ENCODE assay signal across 8 cellular contexts in the genomic region with DNA sequence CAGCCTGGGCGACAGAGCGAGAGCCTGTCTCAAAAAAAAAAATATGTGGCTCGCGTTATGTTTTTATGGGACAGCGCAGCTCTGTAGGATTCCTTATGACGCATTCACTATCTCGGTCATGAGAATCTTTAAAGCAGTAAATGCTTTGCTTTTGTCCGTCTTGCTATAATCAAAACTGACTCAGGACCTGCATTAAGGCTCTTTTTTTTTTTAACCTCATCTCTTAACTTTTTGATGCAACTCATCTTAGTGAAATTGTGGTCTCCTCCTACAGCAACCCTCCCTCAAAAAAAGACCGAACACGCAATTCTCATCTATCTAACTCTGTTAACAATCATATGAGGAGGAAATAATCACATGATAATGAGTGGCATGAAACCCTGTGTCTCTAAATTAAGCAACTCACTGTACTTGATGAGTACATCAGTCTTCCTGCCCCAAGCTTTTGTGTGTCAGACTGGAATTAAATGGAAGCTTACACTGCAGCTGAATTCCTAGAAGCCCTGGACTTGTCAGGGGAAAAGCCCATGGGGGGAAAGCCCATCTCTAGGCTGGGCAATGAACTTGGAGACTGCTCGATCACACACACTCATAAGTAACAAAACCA. TPM values are rescaled to one million over a fixed set of nuclear protein-coding genes. Genes with fewer than 3 reads are reported as not detected.
A peak's percentile ranks its signal among the peaks of the same experiment; 100 is the strongest.
DNase-seq lines count a peak whose midpoint lies in the region; ATAC-seq and TF ChIP-seq lines count a peak whose summit lies in the region.

No MANE protein-coding gene starts in this region.

- peak; percentile 54 for DNase-seq in activated CD4-positive, alpha-beta T cell treated with anti-CD3 and anti-CD28 coated beads for 36 hours
- no peak for DNase-seq in activated CD4-positive, alpha-beta T cell treated with anti-CD3 and anti-CD28 coated beads for 1 hour
- DNase-seq in activated CD8-positive, alpha-beta T cell treated with anti-CD3 and anti-CD28 coated beads for 36 hours, result peak; percentile 55
- peak; percentile 50 to 66 for DNase-seq in foreskin fibroblast
- peak in 1 of 2 donors; percentile 42 for DNase-seq in stimulated activated naive CD8-positive, alpha-beta T cell treated with anti-CD3 and anti-CD28 coated beads, Interleukin-15, amount 100 ng/mL, for 72 hours
- no peak for DNase-seq in germinal center (ENCODE audit: low spot score)
- no peak for DNase-seq in aorta

- ATAC-seq in activated CD4-positive, alpha-beta T cell treated with anti-CD3 and anti-CD28 coated beads for 36 hours, result peak; percentile 53
- ATAC-seq in activated CD8-positive, alpha-beta T cell treated with anti-CD3 and anti-CD28 coated beads for 36 hours, result peak; percentile 34
- ATAC-seq in stimulated activated naive CD8-positive, alpha-beta T cell treated with anti-CD3 and anti-CD28 coated beads, Interleukin-15, amount 100 ng/mL, for 72 hours, result peak; percentile 18
- ATAC-seq in GM21447 (IDR thresholded peaks at IDR 0.05; ENCODE audit: unreplicated experiment), result no peak
- no peak for ATAC-seq in aorta (ENCODE audit: low FRiP score)

- no peaks in the 10 kb centered on the region for H3K4me1 ChIP-seq in aorta (ENCODE audit: control insufficient read depth in 1 of 2, insufficient read depth in 2 of 2, low read length in 2 of 2)

- no peak overlapping the region for H3K4me3 ChIP-seq in foreskin fibroblast (ENCODE audit: low read depth in 1 of 2, low read length in 2 of 2)
- no peak overlapping the region for H3K4me3 ChIP-seq in aorta (ENCODE audit: low read length in 2 of 2)

- H3K9me3 Mint-ChIP-seq in activated CD4-positive, alpha-beta T cell treated with anti-CD3 and anti-CD28 coated beads for 36 hours (ENCODE audit: low read depth), result no peaks in the 10 kb centered on the region
- H3K9me3 Mint-ChIP-seq in activated CD8-positive, alpha-beta T cell treated with anti-CD3 and anti-CD28 coated beads for 36 hours, result no peaks in the 10 kb centered on the region
- no peaks in the 10 kb centered on the region for H3K9me3 Mint-ChIP-seq in stimulated activated naive CD8-positive, alpha-beta T cell treated with anti-CD3 and anti-CD28 coated beads, Interleukin-15, amount 100 ng/mL, for 72 hours

- WGBS in aorta, 2 donors, result 77 to 93% methylated on average over 11 of the region's 11 CpGs

- peaks cover 42% of the 10 kb centered on the region for H3K4me1 Mint-ChIP-seq in activated CD4-positive, alpha-beta T cell treated with anti-CD3 and anti-CD28 coated beads for 36 hours
- peaks cover 39% of the 10 kb centered on the region for H3K4me1 Mint-ChIP-seq in activated CD8-positive, alpha-beta T cell treated with anti-CD3 and anti-CD28 coated beads for 36 hours (ENCODE audit: low read depth)
- peaks cover 51% of the 10 kb centered on the region for H3K4me1 Mint-ChIP-seq in stimulated activated naive CD8-positive, alpha-beta T cell treated with anti-CD3 and anti-CD28 coated beads, Interleukin-15, amount 100 ng/mL, for 72 hours

- H3K36me3 Mint-ChIP-seq in activated CD4-positive, alpha-beta T cell treated with anti-CD3 and anti-CD28 coated beads for 36 hours (ENCODE audit: low read depth), result peaks cover 21% of the 10 kb centered on the region
- H3K36me3 Mint-ChIP-seq in activated CD8-positive, alpha-beta T cell treated with anti-CD3 and anti-CD28 coated beads for 36 hours (ENCODE audit: low read depth), result peaks cover 16% of the 10 kb centered on the region

- peak overlapping the region; percentile 69 for H3K27ac Mint-ChIP-seq in activated CD4-positive, alpha-beta T cell treated with anti-CD3 and anti-CD28 coated beads for 36 hours
- H3K27ac Mint-ChIP-seq in activated CD8-positive, alpha-beta T cell treated with anti-CD3 and anti-CD28 coated beads for 36 hours, result peak overlapping the region; percentile 74
- peak overlapping the region; percentile 34 to 63 for H3K27ac Mint-ChIP-seq in stimulated activated naive CD8-positive, alpha-beta T cell treated with anti-CD3 and anti-CD28 coated beads, Interleukin-15, amount 100 ng/mL, for 72 hours

- H3K9me3 ChIP-seq in aorta (ENCODE audit: control insufficient read depth, low read length), result no peaks in the 10 kb centered on the region

- H3K36me3 ChIP-seq in aorta (ENCODE audit: control insufficient read depth in 1 of 2, insufficient read depth in 2 of 2, low read length in 1 of 2), result no peaks in the 10 kb centered on the region

- no peaks in the 10 kb centered on the region for H3K27me3 ChIP-seq in aorta (ENCODE audit: control insufficient read depth in 1 of 2, insufficient read depth in 2 of 2, low read length in 1 of 2)

- no peak for TF ChIP-seq CTCF in activated CD8-positive, alpha-beta T cell treated with anti-CD3 and anti-CD28 coated beads for 36 hours (IDR thresholded peaks at IDR 0.05)
- TF ChIP-seq CTCF in foreskin fibroblast (IDR thresholded peaks at IDR 0.05; ENCODE audit: low read depth, low read length), result no peak

- intact Hi-C loops in activated CD4-positive, alpha-beta T cell treated with anti-CD3 and anti-CD28 coated beads for 36 hours (cut with DNase I, micrococcal nuclease), result loop anchor here (2.0 to 5.0 kb wide), 5 partner anchors 87 to 527 kb away; a partner anchor contains a TSS
- intact Hi-C loops in activated CD8-positive, alpha-beta T cell treated with anti-CD3 and anti-CD28 coated beads for 36 hours (cut with micrococcal nuclease), result loop anchor here (5.0 kb wide), 1 partner anchor 82 kb away; a partner anchor contains a TSS
- intact Hi-C loops in aorta (cut with DNase I), result no loop called here

- CTCF ChIA-PET in activated CD4-positive, alpha-beta T cell treated with anti-CD3 and anti-CD28 coated beads for 36 hours (lab: Charles Lee), result interaction anchor here (0.6 to 1.3 kb wide), 3 partner anchors 10 to 250 kb away, joined by 3 to 7 read pairs (median 3); no protein-coding TSS in a partner anchor
- CTCF ChIA-PET in activated CD8-positive, alpha-beta T cell treated with anti-CD3 and anti-CD28 coated beads for 36 hours (lab: Charles Lee), result interaction anchor here (3.7 kb wide), 1 partner anchor 16 kb away, joined by 17 read pairs; no protein-coding TSS in a partner anchor

- no peaks in the 10 kb centered on the region for H3K27me3 Mint-ChIP-seq in activated CD4-positive, alpha-beta T cell treated with anti-CD3 and anti-CD28 coated beads for 36 hours
- no peaks in the 10 kb centered on the region for H3K27me3 Mint-ChIP-seq in activated CD8-positive, alpha-beta T cell treated with anti-CD3 and anti-CD28 coated beads for 36 hours
- H3K27me3 Mint-ChIP-seq in stimulated activated naive CD8-positive, alpha-beta T cell treated with anti-CD3 and anti-CD28 coated beads, Interleukin-15, amount 100 ng/mL, for 72 hours, result no peaks in the 10 kb centered on the region

- peak overlapping the region; percentile 11 for H3K4me3 Mint-ChIP-seq in activated CD4-positive, alpha-beta T cell treated with anti-CD3 and anti-CD28 coated beads for 36 hours
- H3K4me3 Mint-ChIP-seq in activated CD8-positive, alpha-beta T cell treated with anti-CD3 and anti-CD28 coated beads for 36 hours, result peak overlapping the region; percentile 11
- peak overlapping the region; percentile 3 to 39 for H3K4me3 Mint-ChIP-seq in stimulated activated naive CD8-positive, alpha-beta T cell treated with anti-CD3 and anti-CD28 coated beads, Interleukin-15, amount 100 ng/mL, for 72 hours

- POLR2A ChIA-PET in activated CD4-positive, alpha-beta T cell treated with anti-CD3 and anti-CD28 coated beads for 36 hours (lab: Charles Lee), result interaction anchor here (0.6 to 0.7 kb wide), 2 partner anchors 85 to 154 kb away, joined by 3 read pairs; no protein-coding TSS in a partner anchor
- POLR2A ChIA-PET in activated CD8-positive, alpha-beta T cell treated with anti-CD3 and anti-CD28 coated beads for 36 hours (lab: Charles Lee), result interaction anchor here (0.6 to 1.1 kb wide), 3 partner anchors 9 to 435 kb away, joined by 3 to 4 read pairs (median 3); no protein-coding TSS in a partner anchor

- H3K27ac ChIP-seq in aorta (ENCODE audit: low read depth in 1 of 2, low read length in 2 of 2), result no peak overlapping the region

RNA-seq across cellular contexts. Expression of a gene that starts 4.3 kb away (rescaled TPM):
- total RNA-seq in activated CD4-positive, alpha-beta T cell treated with anti-CD3 and anti-CD28 coated beads for 36 hours, result 10 to 100 TPM; 21.2 to 21.6 TPM
- 10 to 100 TPM; 12.2 to 15.1 TPM for total RNA-seq in activated CD8-positive, alpha-beta T cell treated with anti-CD3 and anti-CD28 coated beads for 36 hours
- 10 to 100 TPM; 22.3 to 32.0 TPM for total RNA-seq in aorta
- polyA plus RNA-seq in aorta, result 10 to 100 TPM; 23.3 to 24.6 TPM

Comparison
In these comparisons a context has a peak if more than half of its experiments do, and no peak if none do; other contexts are left out.
1. DNase-seq: peak in activated CD4-positive, alpha-beta T cell treated with anti-CD3 and anti-CD28 coated beads for 36 hours (single experiment), activated CD8-positive, alpha-beta T cell treated with anti-CD3 and anti-CD28 coated beads for 36 hours (single experiment) and foreskin fibroblast (2 of 2); none in activated CD4-positive, alpha-beta T cell treated with anti-CD3 and anti-CD28 coated beads for 1 hour (single experiment), germinal center (single experiment) and aorta (0 of 2).
2. ATAC-seq: peak in activated CD4-positive, alpha-beta T cell treated with anti-CD3 and anti-CD28 coated beads for 36 hours (single experiment), activated CD8-positive, alpha-beta T cell treated with anti-CD3 and anti-CD28 coated beads for 36 hours (single experiment) and stimulated activated naive CD8-positive, alpha-beta T cell treated with anti-CD3 and anti-CD28 coated beads, Interleukin-15, amount 100 ng/mL, for 72 hours (single experiment); none in GM21447 (single experiment) and aorta (single experiment).
3. intact Hi-C loops: an anchor here in activated CD4-positive, alpha-beta T cell treated with anti-CD3 and anti-CD28 coated beads for 36 hours (2.0 to 5.0 kb wide) and activated CD8-positive, alpha-beta T cell treated with anti-CD3 and anti-CD28 coated beads for 36 hours (5.0 kb wide); none called in aorta.
4. Peak in every context shown above with its lines, with median percentiles within 50 percentile points of each other: H3K27ac Mint-ChIP-seq and H3K4me3 Mint-ChIP-seq.